1 cellular context compared by ENCODE assay signal in the genomic region with DNA sequence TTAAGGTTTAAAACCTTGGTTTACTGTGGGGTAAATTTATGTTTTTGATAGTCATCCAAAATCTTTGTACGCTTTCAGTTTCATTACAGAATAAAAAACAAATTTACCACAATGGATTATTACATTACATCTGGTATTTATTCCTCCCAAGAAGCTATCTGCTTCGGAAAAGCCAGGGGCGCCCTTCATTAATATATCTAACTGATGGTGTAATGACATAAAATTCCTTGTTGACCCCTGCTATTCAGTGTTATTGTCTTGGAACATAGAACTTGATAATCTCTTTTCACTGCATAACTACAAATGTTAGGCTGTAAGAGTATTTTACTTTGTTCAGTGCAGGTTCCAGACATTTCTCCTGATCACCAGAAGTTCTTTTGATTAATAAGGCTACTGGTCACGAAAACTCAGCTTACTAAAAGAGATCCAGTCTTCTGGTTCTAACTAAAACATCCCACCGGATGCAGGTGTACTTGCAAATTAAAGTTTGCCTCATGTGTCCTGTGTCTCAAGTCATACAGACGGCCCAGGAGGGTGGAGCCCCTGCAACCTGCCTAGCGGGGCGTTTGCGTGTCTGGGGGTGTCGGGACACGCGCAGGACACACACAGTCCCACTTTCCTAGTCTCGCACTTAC.
TF ChIP-seq lines count a peak whose summit lies in the region.

No MANE protein-coding gene starts in this region.

TF ChIP-seq in endothelial cell of umbilical vein, 7 proteins besides CTCF, POLR2A, EP300 and RAD21 (continued from another document):
- TF ChIP-seq, protein P1, sequence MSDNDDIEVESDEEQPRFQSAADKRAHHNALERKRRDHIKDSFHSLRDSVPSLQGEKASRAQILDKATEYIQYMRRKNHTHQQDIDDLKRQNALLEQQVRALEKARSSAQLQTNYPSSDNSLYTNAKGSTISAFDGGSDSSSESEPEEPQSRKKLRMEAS (IDR thresholded peaks at IDR 0.05; ENCODE audit: insufficient read depth, insufficient read length) = no peak
- no peak for TF ChIP-seq JUN (IDR thresholded peaks at IDR 0.05; ENCODE audit: borderline replicate concordance, insufficient read depth, insufficient read length, low read depth)
- no peak for TF ChIP-seq EZH2 (IDR thresholded peaks at IDR 0.05; ENCODE audit: borderline replicate concordance, low read depth, low read length, severe bottlenecking)
- TF ChIP-seq GATA2 (IDR thresholded peaks at IDR 0.05; ENCODE audit: insufficient read depth, insufficient read length, low read depth, low read length) = no peak
- TF ChIP-seq MYC (IDR thresholded peaks at IDR 0.05; ENCODE audit: low read depth, low read length) = no peak
